Comparison of ENCODE assay signal across 24 cellular contexts in the genomic region with DNA sequence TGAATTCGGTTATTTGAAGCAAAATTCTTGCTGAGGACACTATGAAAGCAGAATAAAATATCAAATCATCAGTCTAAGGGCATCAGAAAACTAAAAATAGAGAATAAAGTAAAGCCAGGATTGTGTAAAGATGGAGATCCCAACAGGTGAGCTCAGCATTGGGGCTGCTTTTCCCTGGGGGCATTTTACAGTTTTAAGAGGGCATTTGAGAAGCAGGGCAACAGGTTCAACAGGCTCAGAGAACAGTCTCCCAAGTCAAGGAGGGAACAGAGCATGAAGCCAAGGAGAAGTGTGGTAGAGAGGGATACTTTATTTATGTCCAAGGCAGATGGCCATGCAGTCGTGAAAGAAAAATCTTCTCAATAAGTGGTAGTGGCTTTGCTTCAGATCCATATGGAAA.
"Had no signal": no experiment of that assay in that cellular context is flagged by ENCODE, and none has a peak within 500 bp of the region (broad histone marks: within the 10 kb centered on the region; RNA-seq: fewer than 3 reads in every experiment).

No MANE protein-coding gene starts in this region.

- H3K27ac ChIP-seq: neutrophil, pancreas, suprapubic skin, tibial nerve, uterus had no signal

- H3K4me3 Mint-ChIP-seq: activated naive CD8-positive, alpha-beta T cell treated with anti-CD3 and anti-CD28 coated beads, Interleukin-2, amount 50 U/mL, for 24 hours; activated T-cell treated with anti-CD3 and anti-CD28 coated beads, Interleukin-2, amount 50 U/mL, for 72 hours; brain; memory B cell; nephron; stimulated activated naive CD8-positive, alpha-beta T cell treated with anti-CD3 and anti-CD28 coated beads, Interleukin-15, amount 100 ng/mL, for 72 hours; T-helper 1 cell treated with Interleukin-12 subunit alpha and Interleukin-12 subunit beta and Interleukin-4 antibody, amounts not matched to agents 30 μg/mL and 1 μg/mL, for 36 hours had no signal

- H3K27me3 ChIP-seq: pancreas, suprapubic skin, tibial nerve, uterus had no signal

- DNase-seq: activated CD4-positive, alpha-beta T cell treated with anti-CD3 and anti-CD28 coated beads for 4 hours; activated CD4-positive, alpha-beta T cell treated with anti-CD3 and anti-CD28 coated beads, Interleukin-2, amount 50 U/mL, for 48 hours; activated CD4-positive, CD25-positive, alpha-beta regulatory T cell; activated effector memory CD4-positive, alpha-beta T cell treated with anti-CD3 and anti-CD28 coated beads, Interleukin-2, amount 50 U/mL, for 16 hours; activated naive CD4-positive, alpha-beta T cell treated with anti-CD3 and anti-CD28 coated beads, Interleukin-2, amount 50 U/mL, for 16 hours; activated naive CD8-positive, alpha-beta T cell treated with anti-CD3 and anti-CD28 coated beads, Interleukin-2, amount 50 U/mL, for 24 hours; activated T-cell treated with anti-CD3 and anti-CD28 coated beads, Interleukin-2, amount 50 U/mL, for 72 hours; central memory CD4-positive, alpha-beta T cell; dermis blood vessel endothelial cell; effector CD8-positive, alpha-beta T cell; foreskin melanocyte; pancreas; right cardiac atrium; stimulated activated CD4-positive, alpha-beta T cell treated with anti-CD3 and anti-CD28 coated beads, Interleukin-1b, Interleukin-23, amount 100 ng/mL, for 48 hours; stimulated activated naive CD8-positive, alpha-beta T cell treated with anti-CD3 and anti-CD28 coated beads, Interleukin-15, amount 100 ng/mL, for 72 hours; T1000; uterus had no signal

- H3K4me1 ChIP-seq: pancreas, tibial nerve, uterus had no signal

- H3K36me3 ChIP-seq: neutrophil, pancreas, suprapubic skin, tibial nerve, uterus had no signal

- H3K9me3 Mint-ChIP-seq: activated naive CD8-positive, alpha-beta T cell treated with anti-CD3 and anti-CD28 coated beads, Interleukin-2, amount 50 U/mL, for 24 hours; memory B cell; nephron; stimulated activated naive CD8-positive, alpha-beta T cell treated with anti-CD3 and anti-CD28 coated beads, Interleukin-15, amount 100 ng/mL, for 72 hours; T-helper 1 cell treated with Interleukin-12 subunit alpha and Interleukin-12 subunit beta and Interleukin-4 antibody, amounts not matched to agents 30 μg/mL and 1 μg/mL, for 36 hours had no signal

- ATAC-seq: activated naive CD8-positive, alpha-beta T cell treated with anti-CD3 and anti-CD28 coated beads, Interleukin-2, amount 50 U/mL, for 24 hours; activated T-cell treated with anti-CD3 and anti-CD28 coated beads, Interleukin-2, amount 50 U/mL, for 72 hours; pancreas; right cardiac atrium; stimulated activated naive CD8-positive, alpha-beta T cell treated with anti-CD3 and anti-CD28 coated beads, Interleukin-15, amount 100 ng/mL, for 72 hours had no signal

- H3K9me3 ChIP-seq: neutrophil, pancreas, suprapubic skin, tibial nerve, uterus had no signal

- H3K4me1 Mint-ChIP-seq: memory B cell; nephron; stimulated activated naive CD8-positive, alpha-beta T cell treated with anti-CD3 and anti-CD28 coated beads, Interleukin-15, amount 100 ng/mL, for 72 hours had no signal

- H3K36me3 Mint-ChIP-seq: brain, memory B cell had no signal

- H3K4me3 ChIP-seq: pancreas, suprapubic skin, tibial nerve, uterus had no signal
